40 cellular contexts compared by ENCODE assay signal in genomic region chr6:87837876-87838275, GRCh38.
"Had no signal": no experiment of that assay in that cellular context is flagged by ENCODE, and none has a peak within 500 bp of the region (broad histone marks: within the 10 kb centered on the region; RNA-seq: fewer than 3 reads in every experiment).

No MANE protein-coding gene starts in this region.

- H3K36me3 ChIP-seq: adrenal gland, brain microvascular endothelial cell, breast epithelium, cardiac muscle cell had no signal

- H3K27ac ChIP-seq: adrenal gland, body of pancreas, brain microvascular endothelial cell, breast epithelium, cardiac muscle cell, VCaP had no signal

- ATAC-seq: activated CD8-positive, alpha-beta T cell treated with anti-CD3 and anti-CD28 coated beads for 36 hours; activated naive CD4-positive, alpha-beta T cell treated with anti-CD3 and anti-CD28 coated beads, Interleukin-2, amount 50 U/mL, for 72 hours; activated T-cell treated with anti-CD3 and anti-CD28 coated beads, Interleukin-2, amount 50 U/mL, for 4 hours; activated T-cell treated with anti-CD3 and anti-CD28 coated beads, Interleukin-2, amount 50 U/mL, for 72 hours; activated T-helper 17 cell treated with anti-CD3 and anti-CD28 coated beads, Interleukin-2, amount 50 U/mL, for 72 hours; body of pancreas had no signal

- H3K4me1 Mint-ChIP-seq: activated B cell treated with CpG ODN at 0.5 μM for 24 hours; activated CD4-positive, alpha-beta T cell treated with anti-CD3 and anti-CD28 coated beads, Interleukin-2, amount 10 ng/mL, durations not matched to agents 24 days and 14 days; activated naive CD8-positive, alpha-beta T cell treated with anti-CD3 and anti-CD28 coated beads for 36 hours; activated T-helper 17 cell treated with anti-CD3 and anti-CD28 coated beads, Interleukin-2, amount 50 U/mL, for 72 hours; central memory CD8-positive, alpha-beta T cell had no signal

- FAIRE-seq: astrocyte, TTC549 had no signal

- H3K9me3 Mint-ChIP-seq: activated B cell treated with CpG ODN at 0.5 μM for 24 hours; activated CD4-positive, alpha-beta memory T cell treated with anti-CD3 and anti-CD28 coated beads for 36 hours; activated CD4-positive, alpha-beta T cell treated with anti-CD3 and anti-CD28 coated beads, Interleukin-2, amount 10 ng/mL, durations not matched to agents 24 days and 14 days; activated CD8-positive, alpha-beta T cell treated with anti-CD3 and anti-CD28 coated beads for 36 hours; activated naive CD4-positive, alpha-beta T cell treated with anti-CD3 and anti-CD28 coated beads for 36 hours; activated T-cell treated with anti-CD3 and anti-CD28 coated beads, Interleukin-2, amount 50 U/mL, for 72 hours; activated T-helper 1 cell treated with anti-CD3 and anti-CD28 coated beads, Interleukin-12 subunit alpha, Interleukin-12 subunit beta, Interleukin-2, Interleukin-4 antibody, amounts not matched to agents 30 ng/mL and 10 ng/mL and 1 ng/mL, durations not matched to agents 14 hours and 24 hours and 36 hours; activated T-helper 17 cell treated with anti-CD3 and anti-CD28 coated beads, Interleukin-2, amount 50 U/mL, for 72 hours; central memory CD8-positive, alpha-beta T cell; T-helper 1 cell treated with Interleukin-12 subunit alpha and Interleukin-12 subunit beta and Interleukin-4 antibody, amounts not matched to agents 30 μg/mL and 1 μg/mL, for 36 hours; T-helper 2 cell treated with Interferon-gamma antibody and Interleukin-4, amounts not matched to agents 5 μg/mL and 100 μg/mL, for 36 hours had no signal

- H3K4me3 ChIP-seq: adrenal gland, body of pancreas, breast epithelium, cardiac muscle cell had no signal

- H3K27ac Mint-ChIP-seq: activated B cell treated with CpG ODN at 0.5 μM for 24 hours; activated CD4-positive, alpha-beta memory T cell treated with anti-CD3 and anti-CD28 coated beads for 36 hours; activated CD4-positive, alpha-beta T cell treated with anti-CD3 and anti-CD28 coated beads, Interleukin-2, amount 10 ng/mL, durations not matched to agents 24 days and 14 days; activated CD8-positive, alpha-beta T cell treated with anti-CD3 and anti-CD28 coated beads for 36 hours; activated naive CD4-positive, alpha-beta T cell treated with anti-CD3 and anti-CD28 coated beads for 36 hours; activated naive CD4-positive, alpha-beta T cell treated with anti-CD3 and anti-CD28 coated beads, Interleukin-2, amount 50 U/mL, for 72 hours; activated naive CD8-positive, alpha-beta T cell treated with anti-CD3 and anti-CD28 coated beads for 36 hours; activated T-cell treated with anti-CD3 and anti-CD28 coated beads, Interleukin-2, amount 50 U/mL, for 72 hours; activated T-helper 1 cell treated with anti-CD3 and anti-CD28 coated beads, Interleukin-12 subunit alpha, Interleukin-12 subunit beta, Interleukin-2, Interleukin-4 antibody, amounts not matched to agents 30 ng/mL and 10 ng/mL and 1 ng/mL, durations not matched to agents 14 hours and 24 hours and 36 hours; activated T-helper 17 cell treated with anti-CD3 and anti-CD28 coated beads, Interleukin-2, amount 50 U/mL, for 72 hours; T-helper 1 cell treated with Interleukin-12 subunit alpha and Interleukin-12 subunit beta and Interleukin-4 antibody, amounts not matched to agents 30 μg/mL and 1 μg/mL, for 36 hours; T-helper 2 cell treated with Interferon-gamma antibody and Interleukin-4, amounts not matched to agents 5 μg/mL and 100 μg/mL, for 36 hours had no signal

- H3K4me3 Mint-ChIP-seq: activated B cell treated with CpG ODN at 0.5 μM for 24 hours; activated CD4-positive, alpha-beta memory T cell treated with anti-CD3 and anti-CD28 coated beads for 36 hours; activated CD4-positive, alpha-beta T cell treated with anti-CD3 and anti-CD28 coated beads, Interleukin-2, amount 10 ng/mL, durations not matched to agents 24 days and 14 days; activated CD8-positive, alpha-beta T cell treated with anti-CD3 and anti-CD28 coated beads for 36 hours; activated naive CD4-positive, alpha-beta T cell treated with anti-CD3 and anti-CD28 coated beads for 36 hours; activated naive CD8-positive, alpha-beta T cell treated with anti-CD3 and anti-CD28 coated beads for 36 hours; activated T-cell treated with anti-CD3 and anti-CD28 coated beads, Interleukin-2, amount 50 U/mL, for 4 hours; activated T-cell treated with anti-CD3 and anti-CD28 coated beads, Interleukin-2, amount 50 U/mL, for 72 hours; activated T-helper 1 cell treated with anti-CD3 and anti-CD28 coated beads, Interleukin-12 subunit alpha, Interleukin-12 subunit beta, Interleukin-2, Interleukin-4 antibody, amounts not matched to agents 30 ng/mL and 10 ng/mL and 1 ng/mL, durations not matched to agents 14 hours and 24 hours and 36 hours; activated T-helper 17 cell treated with anti-CD3 and anti-CD28 coated beads, Interleukin-2, amount 50 U/mL, for 72 hours; central memory CD8-positive, alpha-beta T cell; T-helper 1 cell treated with Interleukin-12 subunit alpha and Interleukin-12 subunit beta and Interleukin-4 antibody, amounts not matched to agents 30 μg/mL and 1 μg/mL, for 36 hours; T-helper 2 cell treated with Interferon-gamma antibody and Interleukin-4, amounts not matched to agents 5 μg/mL and 100 μg/mL, for 36 hours had no signal

- H3K9me3 ChIP-seq: adrenal gland, body of pancreas, breast epithelium had no signal

- H3K4me1 ChIP-seq: body of pancreas, breast epithelium had no signal

- H3K27me3 Mint-ChIP-seq: activated B cell treated with CpG ODN at 0.5 μM for 24 hours; activated T-helper 17 cell treated with anti-CD3 and anti-CD28 coated beads, Interleukin-2, amount 50 U/mL, for 72 hours had no signal

- DNase-seq: activated B cell treated with CpG ODN at 0.5 μM for 24 hours; activated CD4-positive, alpha-beta memory T cell treated with anti-CD3 and anti-CD28 coated beads for 36 hours; activated CD4-positive, alpha-beta T cell treated with anti-CD3 and anti-CD28 coated beads for 4 hours; activated CD4-positive, alpha-beta T cell treated with anti-CD3 and anti-CD28 coated beads, Interleukin-2, amount 10 ng/mL, durations not matched to agents 24 days and 14 days; activated CD4-positive, alpha-beta T cell treated with anti-CD3 and anti-CD28 coated beads, Interleukin-2, amount 50 U/mL, for 1 hour; activated CD4-positive, alpha-beta T cell treated with anti-CD3 and anti-CD28 coated beads, Interleukin-2, amount 50 U/mL, for 4 hours; activated CD4-positive, CD25-positive, alpha-beta regulatory T cell treated with anti-CD3 and anti-CD28 coated beads, Interleukin-2, amount 50 U/mL, for 72 hours; activated CD8-positive, alpha-beta memory T cell treated with anti-CD3 and anti-CD28 coated beads, Interleukin-2, amount 50 U/mL, for 4 hours; activated CD8-positive, alpha-beta T cell treated with anti-CD3 and anti-CD28 coated beads for 36 hours; activated effector memory CD4-positive, alpha-beta T cell treated with anti-CD3 and anti-CD28 coated beads, Interleukin-2, amount 50 U/mL, for 16 hours; activated gamma-delta T cell treated with Interleukin-2 at 50 U/mL for 16 hours; activated naive CD4-positive, alpha-beta T cell; activated naive CD4-positive, alpha-beta T cell treated with anti-CD3 and anti-CD28 coated beads for 36 hours; activated naive CD4-positive, alpha-beta T cell treated with anti-CD3 and anti-CD28 coated beads, Interleukin-2, amount 50 U/mL, for 16 hours; activated naive CD8-positive, alpha-beta T cell treated with anti-CD3 and anti-CD28 coated beads for 36 hours; activated T-cell treated with anti-CD3 and anti-CD28 coated beads for 4 hours; activated T-cell treated with anti-CD3 and anti-CD28 coated beads, Interleukin-2, amount 50 U/mL, for 1 hour; activated T-cell treated with anti-CD3 and anti-CD28 coated beads, Interleukin-2, amount 50 U/mL, for 4 hours; activated T-cell treated with anti-CD3 and anti-CD28 coated beads, Interleukin-2, amount 50 U/mL, for 72 hours; adrenal gland; amniotic stem cell; aorta; body of pancreas; brain microvascular endothelial cell; caudate nucleus; cerebellar nuclear complex; T-helper 1 cell; T-helper 2 cell; T-helper 9 cell had no signal

- H3K27me3 ChIP-seq: adrenal gland, body of pancreas, brain microvascular endothelial cell, breast epithelium, cardiac muscle cell had no signal

- H3K36me3 Mint-ChIP-seq: activated CD4-positive, alpha-beta memory T cell treated with anti-CD3 and anti-CD28 coated beads for 36 hours; activated naive CD4-positive, alpha-beta T cell treated with anti-CD3 and anti-CD28 coated beads, Interleukin-2, amount 50 U/mL, for 72 hours; activated naive CD8-positive, alpha-beta T cell treated with anti-CD3 and anti-CD28 coated beads for 36 hours had no signal
